ENCODE assay signal across 31 cellular contexts in the genomic region with DNA sequence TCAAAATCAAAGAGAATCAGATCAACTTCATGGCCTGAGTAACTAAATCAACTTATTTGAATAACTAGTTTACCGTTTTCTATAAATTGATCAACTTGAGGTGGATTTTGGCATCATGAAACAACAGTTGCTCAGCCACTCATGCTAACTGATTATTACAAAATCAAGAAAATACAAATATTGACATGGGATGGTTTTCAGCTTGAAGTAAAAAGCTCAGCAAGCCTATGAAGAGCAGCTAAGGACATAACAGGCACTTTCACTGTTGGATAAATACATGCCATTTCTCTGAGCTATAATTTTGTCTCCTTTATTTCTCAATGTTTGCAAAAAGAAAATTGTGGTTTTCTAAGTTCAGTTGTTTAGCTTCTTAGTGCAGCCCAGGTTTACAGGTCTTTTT. TPM values are rescaled to one million over a fixed set of nuclear protein-coding genes. Genes with fewer than 3 reads are reported as not detected.
DNase-seq lines count a peak whose midpoint lies in the region; ATAC-seq, FAIRE-seq and TF ChIP-seq lines count a peak whose summit lies in the region.
"Had no signal": no experiment of that assay in that cellular context is flagged by ENCODE, and none has a peak within 500 bp of the region (broad histone marks: within the 10 kb centered on the region; RNA-seq: fewer than 3 reads in every experiment).

No MANE protein-coding gene starts in this region.

- no peak overlapping the region for H3K4me2 ChIP-seq in HepG2 (ENCODE audit: low read depth, low read length)
- H3K4me2 ChIP-seq: BLaER1 had no signal

- H3K36me3 ChIP-seq in liver (ENCODE audit: control insufficient read depth in 4 of 4, insufficient read depth in 3 of 4, low read depth in 1 of 4, low read length in 3 of 4) (no peaks in the 10 kb centered on the region), HepG2 (replicated peaks in 1 of 2; ENCODE audit: control insufficient read depth in 1 of 2, insufficient read depth in 2 of 2, low read length in 2 of 2) (no peaks in the 10 kb centered on the region), left lung (no peaks in the 10 kb centered on the region), psoas muscle (ENCODE audit: insufficient read depth in 1 of 2, low read depth in 1 of 2) (no peaks in the 10 kb centered on the region)
- H3K36me3 ChIP-seq: BE2C, BLaER1 had no signal

- TF ChIP-seq POLR2A in HepG2 (IDR thresholded peaks at IDR 0.05; ENCODE audit: insufficient read depth in 1 of 2, low read depth in 2 of 2, low read length in 2 of 2) = no peak

- FAIRE-seq in HepG2 (lab: Jason Lieb, UNC) (no peak), islet of Langerhans (lab: Jason Lieb, UNC) (peak; percentile 17)
- FAIRE-seq: A204.1, GM12891, GM19239 had no signal

- BruUV-seq in HepG2 (replicated peaks; lab: Mats Ljungman, UMichigan) = no TSS peak

- TF ChIP-seq RAD21 in liver (IDR thresholded peaks at IDR 0.05) = peak; percentile 52 to 65
- no peak for TF ChIP-seq RAD21 in HepG2 (CRISPR knock-in tag; IDR thresholded peaks at IDR 0.05)

- H3K27me3 ChIP-seq in liver (ENCODE audit: control insufficient read depth in 4 of 4, insufficient read depth in 4 of 4, low read length in 3 of 4) (no peaks in the 10 kb centered on the region), HepG2 (ENCODE audit: control insufficient read depth in 1 of 2, insufficient read depth in 2 of 2, low read length in 2 of 2) (no peaks in the 10 kb centered on the region), left lung (no peaks in the 10 kb centered on the region), psoas muscle (ENCODE audit: insufficient read depth in 3 of 3, low read length in 2 of 3) (no peaks in the 10 kb centered on the region)
- H3K27me3 ChIP-seq: BE2C, BLaER1 had no signal

- CTCF ChIA-PET in HepG2 (lab: Yijun Ruan, JAX; ENCODE audit: low intra/inter-chr PET ratio, low total read pairs) = no interaction called here

- H3K4me1 ChIP-seq in liver (ENCODE audit: control insufficient read depth in 4 of 4, insufficient read depth in 4 of 4, low read length in 3 of 4) (peaks cover 13 to 72% (median 25%) of the 10 kb centered on the region in 4 donors), HepG2 (ENCODE audit: insufficient read depth, low read length) (peaks cover 14% of the 10 kb centered on the region), left lung (no peaks in the 10 kb centered on the region), psoas muscle (no peaks in the 10 kb centered on the region)
- H3K4me1 ChIP-seq: BE2C, BLaER1 had no signal

- TF ChIP-seq CTCF in liver (IDR thresholded peaks at IDR 0.05; ENCODE audit: low read depth, low read length, missing input control) (no peak), HepG2 (CRISPR knock-in tag; IDR thresholded peaks at IDR 0.05) (no peak), left lung (IDR thresholded peaks at IDR 0.05) (no peak), psoas muscle (IDR thresholded peaks at IDR 0.05) (no peak)

- H2AFZ ChIP-seq in HepG2 (ENCODE audit: low read length) = no peak overlapping the region

- ATAC-seq in HepG2 = no peak
- ATAC-seq in left lung = peak; percentile 39
- ATAC-seq in HG02981 (IDR thresholded peaks at IDR 0.05; ENCODE audit: unreplicated experiment) = no peak
- ATAC-seq in HG02973 (IDR thresholded peaks at IDR 0.05; ENCODE audit: unreplicated experiment) = no peak
- no peak for ATAC-seq in psoas muscle

- POLR2A ChIA-PET in HepG2 (lab: Yijun Ruan, JAX) = no interaction called here

- TF ChIP-seq EP300 in HepG2 (IDR thresholded peaks at IDR 0.05; ENCODE audit: low read depth in 2 of 2, low read length in 2 of 2) (no peak), HepG2 (CRISPR knock-in tag; IDR thresholded peaks at IDR 0.05; ENCODE audit: borderline replicate concordance) (no peak)

- no peak overlapping the region for H3K4me3 ChIP-seq in liver (ENCODE audit: low read depth in 1 of 3, low read length in 3 of 3)
- H3K4me3 ChIP-seq in HepG2 (replicated peaks in 1 of 3; ENCODE audit: insufficient read depth in 1 of 3, low read depth in 2 of 3, low read length in 3 of 3) = no peak overlapping the region
- no peak overlapping the region for H3K4me3 ChIP-seq in left lung
- no peak overlapping the region for H3K4me3 ChIP-seq in psoas muscle
- H3K4me3 ChIP-seq: BLaER1 had no signal

- WGBS in liver = 17% methylated on average over 1 of the region's 1 CpG
- 0% methylated on average over 1 of the region's 1 CpG for WGBS in HepG2 (ENCODE audit: low lambda C conversion rate)
- 43 to 68% (median 51%) methylated on average over 1 of the region's 1 CpG for WGBS in psoas muscle, 3 donors

- DNase-seq in HepG2 (ENCODE audit: low spot score) (no peak), left lung (no peak), psoas muscle (no peak)
- DNase-seq: 8988T; ACHN; BE2C; C1 segment of cervical spinal cord; CD4-positive, alpha-beta memory T cell; CD4-positive, CD25-positive, alpha-beta regulatory T cell; CD8-positive, alpha-beta memory T cell; COR-L47; DMS 273 treated with DMSO at 0.1 percent for 48 hours; DMS153; DMS53; DMS79; DND-41; EL; GDM1 had no signal

- no peaks in the 10 kb centered on the region for H3K79me2 ChIP-seq in HepG2 (ENCODE audit: insufficient read depth, low read length)

- in situ Hi-C loops in HepG2 (cut with HindIII; ENCODE audit: extremely low pct_ligation_motif_present, low pct_unique_long_range_greater_than_20kb) = no loop called here

- intact Hi-C loops in HepG2 (cut with micrococcal nuclease; ENCODE audit: unreplicated experiment) = no loop called here
- intact Hi-C loops in left lung (cut with DNase I) = no loop called here
- intact Hi-C loops in psoas muscle (cut with DNase I) = no loop called here

- H3K9ac ChIP-seq in liver (ENCODE audit: low read depth in 1 of 2, low read length in 2 of 2) (no peak overlapping the region), HepG2 (ENCODE audit: insufficient read depth, low read depth, low read length) (no peak overlapping the region)
- H3K9ac ChIP-seq: BLaER1 had no signal

- no peaks in the 10 kb centered on the region for H3K9me3 ChIP-seq in liver (ENCODE audit: control insufficient read depth in 4 of 4, low read length in 3 of 4)
- no peaks in the 10 kb centered on the region for H3K9me3 ChIP-seq in HepG2 (ENCODE audit: low read length)
- no peaks in the 10 kb centered on the region for H3K9me3 ChIP-seq in left lung
- no peaks in the 10 kb centered on the region for H3K9me3 ChIP-seq in psoas muscle
- H3K9me3 ChIP-seq: BE2C, BLaER1 had no signal

- peak overlapping the region; percentile 93 to 94 for H3K27ac ChIP-seq in liver (ENCODE audit: low read depth in 1 of 2, low read length in 2 of 2)
- H3K27ac ChIP-seq in HepG2 (ENCODE audit: extremely low read length, insufficient read depth, low read length) = no peak overlapping the region
- H3K27ac ChIP-seq in left lung = no peak overlapping the region
- H3K27ac ChIP-seq in psoas muscle = no peak overlapping the region
- H3K27ac ChIP-seq: BLaER1 had no signal

- no peaks in the 10 kb centered on the region for H4K20me1 ChIP-seq in HepG2 (ENCODE audit: insufficient read depth, low read length)
- H4K20me1 ChIP-seq: BLaER1 had no signal

TF ChIP-seq in liver, 16 proteins besides CTCF, POLR2A, EP300 and RAD21 (continues in another document):
- peak in 1 of 2 donors; percentile 31 for TF ChIP-seq GABPA (IDR thresholded peaks at IDR 0.05 in 1 of 2, conservative IDR thresholded peaks at IDR 0.05 in 1 of 2)
- TF ChIP-seq RXRA (IDR thresholded peaks at IDR 0.05) = peak; percentile 87 to 88
- TF ChIP-seq TAF1 (conservative IDR thresholded peaks at IDR 0.05) = no peak
- peak; percentile 42 for TF ChIP-seq YY1 (IDR thresholded peaks at IDR 0.05)
- no peak for TF ChIP-seq HNF4G (IDR thresholded peaks at IDR 0.05)
- peak; percentile 85 for TF ChIP-seq FOXA1 (IDR thresholded peaks at IDR 0.05)
- TF ChIP-seq JUND (IDR thresholded peaks at IDR 0.05) = peak; percentile 44 to 77
- peak; percentile 69 to 74 for TF ChIP-seq HNF4A (conservative IDR thresholded peaks at IDR 0.05)

TF ChIP-seq in HepG2, 621 proteins besides CTCF, POLR2A, EP300 and RAD21 (continues in another document):
- TF ChIP-seq, protein P1, sequence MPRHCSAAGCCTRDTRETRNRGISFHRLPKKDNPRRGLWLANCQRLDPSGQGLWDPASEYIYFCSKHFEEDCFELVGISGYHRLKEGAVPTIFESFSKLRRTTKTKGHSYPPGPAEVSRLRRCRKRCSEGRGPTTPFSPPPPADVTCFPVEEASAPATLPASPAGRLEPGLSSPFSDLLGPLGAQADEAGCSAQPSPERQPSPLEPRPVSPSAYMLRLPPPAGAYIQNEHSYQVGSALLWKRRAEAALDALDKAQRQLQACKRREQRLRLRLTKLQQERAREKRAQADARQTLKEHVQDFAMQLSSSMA (CRISPR knock-in tag; IDR thresholded peaks at IDR 0.05) = no peak
- no peak for TF ChIP-seq MEIS1 (CRISPR knock-in tag; IDR thresholded peaks at IDR 0.05; ENCODE audit: borderline replicate concordance)
- TF ChIP-seq CREB1 (IDR thresholded peaks at IDR 0.05) = no peak
- TF ChIP-seq CREB1 (CRISPR knock-in tag; IDR thresholded peaks at IDR 0.05) = no peak

RNA-seq across cellular contexts. Expression of a gene that starts 18.9 kb away (rescaled TPM):
- total RNA-seq in liver (10 to 100 TPM in 1 of 2 donors, not detected in 1; 23.3 TPM), HepG2 (2016; rRNA removed; fragmentation: Illumina TruSeq; extraction: Trizol) (not detected in 2 replicates), left lung (under 1 TPM; 0.09 to 0.99 TPM), psoas muscle (under 1 TPM in 3 of 4 donors, not detected in 1; 0.06 to 0.15 (median 0.10) TPM)
- polyA plus RNA-seq in liver (1 to 10 TPM; 2.3 to 2.9 TPM), HepG2 (2011; rRNA removed) (0.01 and 0.04 TPM in 2 replicates), psoas muscle (under 1 TPM; 0.01 to 0.16 (median 0.08) TPM)
- total RNA-seq in HepG2 (2016; cell fraction: cytosol; rRNA removed; fragmentation: Illumina TruSeq; extraction: Trizol; ENCODE audit: low read depth) = not detected in 2 replicates
- total RNA-seq in HepG2 (2016; cell fraction: insoluble cytoplasmic fraction; rRNA removed; fragmentation: Illumina TruSeq; extraction: Trizol) = not detected in 2 replicates
- not detected in 2 replicates for total RNA-seq in HepG2 (2016; cell fraction: membrane; rRNA removed; fragmentation: Illumina TruSeq; extraction: Trizol)
- total RNA-seq in HepG2 (2016; cell fraction: nucleus; rRNA removed; fragmentation: Illumina TruSeq; extraction: Trizol) = not detected in 2 replicates
- 0.01 TPM in 1 of 2 replicates, not detected in the other for polyA plus RNA-seq in HepG2 (2011; cell fraction: cytosol; rRNA removed)
- 0.06 and 0.07 TPM in 2 replicates for polyA plus RNA-seq in HepG2 (2011; cell fraction: nucleus; rRNA removed)
- polyA plus RNA-seq in HepG2 (2012) = 0.04 TPM in 1 of 2 replicates, not detected in the other
- polyA plus RNA-seq in HepG2 (2016; cell fraction: cytosol; fragmentation: Illumina TruSeq; extraction: Trizol; ENCODE audit: low read depth) = not detected in 2 replicates
- polyA plus RNA-seq in HepG2 (2016; cell fraction: insoluble cytoplasmic fraction; fragmentation: Illumina TruSeq; extraction: Trizol; ENCODE audit: low read depth) = 0.04 TPM in 1 of 2 replicates, not detected in the other
- 0.03 TPM in 1 of 2 replicates, not detected in the other for polyA plus RNA-seq in HepG2 (2016; cell fraction: membrane; fragmentation: Illumina TruSeq; extraction: Trizol; ENCODE audit: low read depth)
- not detected in 2 replicates for polyA plus RNA-seq in HepG2 (2016; cell fraction: nucleus; fragmentation: Illumina TruSeq; extraction: Trizol; ENCODE audit: insufficient read depth, low read depth)
- polyA minus RNA-seq in HepG2 (2011; rRNA and poly(A)+ RNA removed; ENCODE audit: low replicate concordance) = 0.02 TPM in 1 of 2 replicates, not detected in the other
- polyA minus RNA-seq in HepG2 (2011; cell fraction: cytosol; rRNA and poly(A)+ RNA removed) = not detected in 2 replicates
- polyA minus RNA-seq in HepG2 (2011; cell fraction: nucleus; rRNA and poly(A)+ RNA removed) = 0.13 TPM in 1 of 2 replicates, not detected in the other
- total RNA-seq: A673; CD4-positive, alpha-beta memory T cell; CD4-positive, CD25-positive, alpha-beta regulatory T cell; CD8-positive, alpha-beta memory T cell; Daoy; G401 had no signal
- polyA plus RNA-seq: AG04450; CD14-positive monocyte; CD4-positive, alpha-beta memory T cell; CD4-positive, CD25-positive, alpha-beta regulatory T cell; CD8-positive, alpha-beta memory T cell had no signal

Comparison
In these comparisons a context has a peak if more than half of its experiments do, and no peak if none do; other contexts are left out.
1. H3K27ac ChIP-seq: peak in liver (2 of 2); none in HepG2 (single experiment), left lung (0 of 2) and psoas muscle (single experiment).